15 cellular contexts compared by ENCODE assay signal in the genomic region with DNA sequence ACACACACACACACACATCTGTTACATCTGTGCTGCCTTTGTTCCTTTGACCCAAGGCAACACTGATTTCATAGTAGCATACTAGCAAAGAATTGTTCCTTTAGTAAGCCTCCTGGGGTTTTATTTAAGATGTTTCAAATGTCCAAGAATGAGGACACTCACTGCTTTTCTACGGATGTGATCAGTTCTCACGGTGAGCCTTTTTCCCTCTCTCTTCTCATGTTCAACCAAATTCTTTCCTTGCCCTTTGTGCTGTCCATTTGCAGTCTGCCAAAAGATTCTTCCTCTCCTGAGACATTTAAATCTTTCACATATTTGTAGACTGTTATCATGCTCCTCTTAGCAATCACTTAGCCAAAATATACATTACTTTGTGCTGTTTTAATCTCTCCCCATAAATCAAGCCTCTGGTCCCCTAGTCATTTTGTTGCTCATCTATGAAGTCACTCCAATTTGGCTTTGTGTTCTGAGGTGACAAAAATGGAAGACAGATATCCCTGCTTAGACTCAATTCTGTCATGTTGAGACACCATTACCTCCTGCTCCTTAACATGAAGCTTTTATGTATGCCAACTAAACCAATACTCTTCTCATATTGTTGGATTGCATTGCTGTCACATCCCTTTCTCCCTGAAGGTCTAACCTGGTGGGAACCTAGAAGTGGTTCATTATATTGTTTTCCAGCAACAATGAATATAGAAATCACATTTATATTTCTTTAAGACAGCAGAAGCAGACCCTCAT.
DNase-seq lines count a peak whose midpoint lies in the region; ATAC-seq and TF ChIP-seq lines count a peak whose summit lies in the region.
"Had no signal": no experiment of that assay in that cellular context is flagged by ENCODE, and none has a peak within 500 bp of the region (broad histone marks: within the 10 kb centered on the region; RNA-seq: fewer than 3 reads in every experiment).

No MANE protein-coding gene starts in this region.

- ATAC-seq in GM19395 (IDR thresholded peaks at IDR 0.05; ENCODE audit: unreplicated experiment) = no peak
- ATAC-seq: CD8-positive, alpha-beta T cell; gastroesophageal sphincter had no signal

- H3K27me3 ChIP-seq in SJCRH30 (no peaks in the 10 kb centered on the region), BE2C (no peaks in the 10 kb centered on the region), HAP-1 (ENCODE audit: low read depth) (no peaks in the 10 kb centered on the region)
- H3K27me3 ChIP-seq: gastroesophageal sphincter had no signal

- no peak for TF ChIP-seq CTCF in fibroblast of the aortic adventitia (IDR thresholded peaks at IDR 0.05; ENCODE audit: insufficient read depth, low read length)
- no peak for TF ChIP-seq CTCF in osteocyte (IDR thresholded peaks at IDR 0.05)
- no peak for TF ChIP-seq CTCF in BE2C (IDR thresholded peaks at IDR 0.05; ENCODE audit: low read depth, low read length)

- H3K36me3 Mint-ChIP-seq in osteocyte (ENCODE audit: unreplicated experiment) = peaks cover 3% of the 10 kb centered on the region
- H3K36me3 Mint-ChIP-seq: CD8-positive, alpha-beta T cell had no signal

- H3K4me3 ChIP-seq in SJCRH30 (no peak overlapping the region), fibroblast of the aortic adventitia (ENCODE audit: low read depth, low read length) (no peak overlapping the region), BE2C (ENCODE audit: low read depth, low read length) (no peak overlapping the region), HAP-1 (no peak overlapping the region)
- H3K4me3 ChIP-seq: gastroesophageal sphincter had no signal

- no peaks in the 10 kb centered on the region for H3K27me3 Mint-ChIP-seq in osteocyte (ENCODE audit: unreplicated experiment)

- H3K4me1 Mint-ChIP-seq in osteocyte (ENCODE audit: unreplicated experiment) = peaks cover 59% of the 10 kb centered on the region

- H3K4me3 Mint-ChIP-seq in osteocyte (ENCODE audit: unreplicated experiment) = no peak overlapping the region
- H3K4me3 Mint-ChIP-seq: CD8-positive, alpha-beta T cell had no signal

- in situ Hi-C loops in HAP-1 (cut with MboI; ENCODE audit: low sequenced_read_pairs) = no loop called here

- no peaks in the 10 kb centered on the region for H3K9me3 ChIP-seq in SJCRH30 (replicated peaks)
- no peaks in the 10 kb centered on the region for H3K9me3 ChIP-seq in BE2C
- no peaks in the 10 kb centered on the region for H3K9me3 ChIP-seq in HAP-1
- H3K9me3 ChIP-seq: gastroesophageal sphincter had no signal

- DNase-seq in ELR (ENCODE audit: low read depth) (peak; percentile 6), SJCRH30 (no peak), fibroblast of the aortic adventitia (ENCODE audit: low read depth) (peak; percentile 33), osteocyte (ENCODE audit: extremely low spot score, unreplicated experiment) (no peak), BE2C (no peak), globus pallidus (ENCODE audit: low spot score) (no peak), HAP-1 (ENCODE audit: low spot score in 2 of 2) (no peak)
- DNase-seq: CD8-positive, alpha-beta T cell; effector CD4-positive, alpha-beta T cell; islet precursor cell; NCI-H1105 treated with DMSO at 0.1 percent for 48 hours; stimulated activated CD4-positive, alpha-beta T cell treated with anti-CD3 and anti-CD28 coated beads, Interleukin-2, amount 100 ng/mL, for 24 hours; stimulated activated CD8-positive, alpha-beta memory T cell treated with anti-CD3 and anti-CD28 coated beads, Interleukin-4, amount 100 ng/mL, for 48 hours had no signal

- peaks cover 23% of the 10 kb centered on the region for H3K4me1 ChIP-seq in SJCRH30
- no peaks in the 10 kb centered on the region for H3K4me1 ChIP-seq in BE2C
- peaks cover 20% of the 10 kb centered on the region for H3K4me1 ChIP-seq in HAP-1

- H3K27ac Mint-ChIP-seq in osteocyte (ENCODE audit: unreplicated experiment) = peak overlapping the region; percentile 93
- H3K27ac Mint-ChIP-seq: CD8-positive, alpha-beta T cell had no signal

- no peaks in the 10 kb centered on the region for H3K9me3 Mint-ChIP-seq in osteocyte (ENCODE audit: unreplicated experiment)

- H3K36me3 ChIP-seq in SJCRH30 (no peaks in the 10 kb centered on the region), BE2C (no peaks in the 10 kb centered on the region), HAP-1 (replicated peaks) (no peaks in the 10 kb centered on the region)
- H3K36me3 ChIP-seq: gastroesophageal sphincter had no signal

- peak overlapping the region; percentile 7; the same call in 1 of the 2 replicates for H3K27ac ChIP-seq in SJCRH30
- H3K27ac ChIP-seq: gastroesophageal sphincter had no signal

Comparison
In these comparisons a context has a peak if more than half of its experiments do, and no peak if none do; other contexts are left out.
1. DNase-seq: peak in ELR (single experiment) and fibroblast of the aortic adventitia (single experiment); none in SJCRH30 (0 of 2), osteocyte (single experiment), BE2C (single experiment), globus pallidus (single experiment) and HAP-1 (0 of 2).